In the genomic region with DNA sequence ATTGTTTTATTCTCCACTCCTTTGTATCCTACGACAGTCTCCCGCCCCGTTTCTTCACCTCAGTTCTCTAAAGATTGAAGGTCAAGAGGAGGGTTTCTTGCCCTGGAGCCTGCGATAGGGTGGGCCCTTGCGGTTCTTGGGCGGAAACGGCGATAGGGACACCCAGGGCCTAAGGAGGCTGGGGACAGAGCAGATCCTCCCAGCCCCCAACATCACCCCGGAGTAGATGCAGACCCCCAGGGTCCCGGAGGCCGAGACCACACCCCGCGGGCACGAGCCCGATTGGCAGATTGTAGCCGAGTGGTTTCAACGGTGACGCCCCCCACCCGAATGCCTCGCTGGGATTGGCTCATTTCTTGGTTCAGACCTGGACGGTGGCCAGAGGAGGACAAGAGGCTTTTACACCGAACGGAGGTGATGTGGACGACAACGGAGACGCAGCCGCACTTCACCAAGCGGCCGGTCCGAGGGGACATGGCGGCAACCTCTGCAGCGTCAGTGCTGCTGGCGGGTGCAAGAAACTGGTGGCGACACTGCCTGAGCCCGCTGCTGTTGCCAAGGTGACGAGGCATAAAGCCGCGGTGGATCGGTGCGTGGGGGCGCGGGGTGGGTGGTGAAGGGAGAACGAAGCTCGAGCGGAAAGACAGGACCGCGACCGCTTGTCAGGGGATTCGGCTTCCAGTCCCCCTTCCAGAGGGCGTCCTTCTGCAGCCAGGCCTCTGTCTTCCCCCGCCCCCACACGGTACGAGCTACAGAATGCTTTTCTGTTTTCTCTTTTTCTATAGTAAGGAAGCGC, we compare ENCODE assay signal across 8 cellular contexts. TPM values are rescaled to one million over a fixed set of nuclear protein-coding genes. Genes with fewer than 3 reads are reported as not detected.
DNase-seq lines count a peak whose midpoint lies in the region; ATAC-seq and TF ChIP-seq lines count a peak whose summit lies in the region.

No MANE protein-coding gene starts in this region.

- H3K4me3 Mint-ChIP-seq in nephron progenitor cell, result peak overlapping the region; percentile 90
- peak overlapping the region; percentile 95 for H3K4me3 Mint-ChIP-seq in stimulated activated naive CD8-positive, alpha-beta T cell treated with anti-CD3 and anti-CD28 coated beads, Interleukin-15, Interleukin-2, amounts not matched to agents 100 ng/mL and 50 ng/mL, for 24 hours

- peaks cover 26% of the 10 kb centered on the region for H3K79me2 ChIP-seq in Loucy (ENCODE audit: insufficient read depth, low read length)

- H3K4me3 ChIP-seq in Loucy (ENCODE audit: low read length, poor library complexity, severe bottlenecking), result peak overlapping the region; percentile 88
- H3K4me3 ChIP-seq in fibroblast of villous mesenchyme (ENCODE audit: low read depth, low read length), result peak overlapping the region; percentile 86

- peak; percentile 93 for TF ChIP-seq POLR2A in Raji (IDR thresholded peaks at IDR 0.05; ENCODE audit: insufficient read depth, low read depth, low read length)

- H4K20me1 ChIP-seq in Loucy (ENCODE audit: insufficient read depth, low read length, poor library complexity, severe bottlenecking), result no peaks in the 10 kb centered on the region

- peaks cover 24% of the 10 kb centered on the region for H3K36me3 Mint-ChIP-seq in nephron progenitor cell (ENCODE audit: low read depth)
- H3K36me3 Mint-ChIP-seq in stimulated activated naive CD8-positive, alpha-beta T cell treated with anti-CD3 and anti-CD28 coated beads, Interleukin-15, Interleukin-2, amounts not matched to agents 100 ng/mL and 50 ng/mL, for 24 hours (ENCODE audit: low read depth), result peaks cover 9% of the 10 kb centered on the region

- peaks cover 4% of the 10 kb centered on the region; the same call in 1 of the 2 replicates for H3K9me3 ChIP-seq in Loucy (ENCODE audit: insufficient read depth, low read depth, low read length)

- no peaks in the 10 kb centered on the region for H3K36me3 ChIP-seq in Loucy (ENCODE audit: insufficient read depth, low read length)

- peaks cover 5% of the 10 kb centered on the region for H3K27me3 Mint-ChIP-seq in nephron progenitor cell (ENCODE audit: low read depth, poor library complexity)
- peaks cover 5% of the 10 kb centered on the region for H3K27me3 Mint-ChIP-seq in stimulated activated naive CD8-positive, alpha-beta T cell treated with anti-CD3 and anti-CD28 coated beads, Interleukin-15, Interleukin-2, amounts not matched to agents 100 ng/mL and 50 ng/mL, for 24 hours

- peaks cover 29% of the 10 kb centered on the region for H3K4me1 Mint-ChIP-seq in nephron progenitor cell
- peaks cover 13% of the 10 kb centered on the region for H3K4me1 Mint-ChIP-seq in stimulated activated naive CD8-positive, alpha-beta T cell treated with anti-CD3 and anti-CD28 coated beads, Interleukin-15, Interleukin-2, amounts not matched to agents 100 ng/mL and 50 ng/mL, for 24 hours (ENCODE audit: low read depth)

- DNase-seq in DMS 273 (lab: John Stamatoyannopoulos, UW; ENCODE audit: unreplicated experiment), result peak; percentile 96
- peak; percentile 85 for DNase-seq in activated effector memory CD4-positive, alpha-beta T cell treated with anti-CD3 and anti-CD28 coated beads, Interleukin-2, amount 50 U/mL, for 16 hours
- DNase-seq in fibroblast of villous mesenchyme (ENCODE audit: low read depth), result peak; percentile 75
- peak; percentile 92 for DNase-seq in nephron progenitor cell

- peak; percentile 87 for ATAC-seq in GM21786 (IDR thresholded peaks at IDR 0.05; ENCODE audit: unreplicated experiment)

- no peaks in the 10 kb centered on the region for H3K27me3 ChIP-seq in Loucy (ENCODE audit: insufficient read depth, low read length, poor library complexity, severe bottlenecking)

- no peaks in the 10 kb centered on the region for H3F3A ChIP-seq in Loucy (ENCODE audit: low read depth)

- TF ChIP-seq CTCF in Loucy (conservative IDR thresholded peaks at IDR 0.05; ENCODE audit: low read length) (no peak; the same call in 1 of the 2 replicates), fibroblast of villous mesenchyme (IDR thresholded peaks at IDR 0.05; ENCODE audit: insufficient read depth, low read depth, low read length) (peak; percentile 4), nephron progenitor cell (IDR thresholded peaks at IDR 0.05) (no peak)

- peaks cover 28% of the 10 kb centered on the region for H3K9me3 Mint-ChIP-seq in nephron progenitor cell
- H3K9me3 Mint-ChIP-seq in stimulated activated naive CD8-positive, alpha-beta T cell treated with anti-CD3 and anti-CD28 coated beads, Interleukin-15, Interleukin-2, amounts not matched to agents 100 ng/mL and 50 ng/mL, for 24 hours, result peaks cover 12% of the 10 kb centered on the region

- H3K9ac ChIP-seq in Loucy (ENCODE audit: low read depth, low read length, poor library complexity, severe bottlenecking), result peak overlapping the region; percentile 79

- peak overlapping the region; percentile 96 for H2AFZ ChIP-seq in Loucy (ENCODE audit: low read length)

- no peaks in the 10 kb centered on the region for H3K9me2 ChIP-seq in Loucy (replicated peaks; ENCODE audit: low read depth, low read length)

- H3K4me1 ChIP-seq in Loucy (ENCODE audit: insufficient read depth, low read length, poor library complexity, severe bottlenecking), result peaks cover 27% of the 10 kb centered on the region

- peak overlapping the region; percentile 50 for H3K27ac Mint-ChIP-seq in nephron progenitor cell
- H3K27ac Mint-ChIP-seq in stimulated activated naive CD8-positive, alpha-beta T cell treated with anti-CD3 and anti-CD28 coated beads, Interleukin-15, Interleukin-2, amounts not matched to agents 100 ng/mL and 50 ng/mL, for 24 hours, result peak overlapping the region; percentile 74

- peak overlapping the region; percentile 88 for H3K4me2 ChIP-seq in Loucy (ENCODE audit: low read depth, low read length, poor library complexity, severe bottlenecking)

RNA-seq across cellular contexts. Expression of a gene that starts 19.0 kb away (rescaled TPM):
- 0.43 and 0.64 TPM in 2 replicates for total RNA-seq in fibroblast of villous mesenchyme

Comparison
In these comparisons a context has a peak if more than half of its experiments do, and no peak if none do; other contexts are left out.
1. Peak in every context shown above with its lines: DNase-seq, ATAC-seq and H3K4me3 ChIP-seq.